In genomic region chr11:69981119-69981770, GRCh38 we compare ENCODE assay signal across 2 cellular contexts.
TF ChIP-seq lines count a peak whose summit lies in the region.

No MANE protein-coding gene starts in this region.

TF ChIP-seq in A549, 52 proteins besides CTCF, POLR2A, EP300 and RAD21 (continued from another document):
- TF ChIP-seq CBX2 (IDR thresholded peaks at IDR 0.05; ENCODE audit: borderline replicate concordance, low read depth), result no peak

TF ChIP-seq in SK-N-SH treated with all-trans-retinoic acid at 6 μM for 48 hours, 23 proteins besides CTCF, POLR2A, EP300 and RAD21 (continued from another document):
- TF ChIP-seq BACH2 (CRISPR knock-in tag; IDR thresholded peaks at IDR 0.05; ENCODE audit: borderline replicate concordance), result no peak
- no peak for TF ChIP-seq CSRNP3 (CRISPR knock-in tag; IDR thresholded peaks at IDR 0.05)
- TF ChIP-seq CREB5 (CRISPR knock-in tag; IDR thresholded peaks at IDR 0.05; ENCODE audit: low read depth), result no peak
- TF ChIP-seq ZFP30 (CRISPR knock-in tag; IDR thresholded peaks at IDR 0.05), result no peak
- no peak for TF ChIP-seq ZC3H10 (CRISPR knock-in tag; IDR thresholded peaks at IDR 0.05)
- no peak for TF ChIP-seq PPARA (CRISPR knock-in tag; IDR thresholded peaks at IDR 0.05; ENCODE audit: borderline replicate concordance)
